In genomic region chr1:150508982-150509381, GRCh38 we compare ENCODE assay signal across 18 cellular contexts. TPM values are rescaled to one million over a fixed set of nuclear protein-coding genes. Genes with fewer than 3 reads are reported as not detected.
DNase-seq lines count a peak whose midpoint lies in the region; ATAC-seq and TF ChIP-seq lines count a peak whose summit lies in the region.
"Had no signal": no experiment of that assay in that cellular context is flagged by ENCODE, and none has a peak within 500 bp of the region (broad histone marks: within the 10 kb centered on the region; RNA-seq: fewer than 3 reads in every experiment).

No MANE protein-coding gene starts in this region.

- H3K4me3 ChIP-seq in BLaER1 treated with 17β-estradiol and CSF1 and Interleukin-3, amounts not matched to agents 10 nM and 100 nM: peak overlapping the region; percentile 41 to 72 (median 58); a peak in 19 of 20 replicates
- H3K4me3 ChIP-seq in left ventricle myocardium inferior (peak overlapping the region; percentile 59), skeletal muscle tissue (ENCODE audit: low read length in 3 of 3) (peak overlapping the region in 2 of 3 donors; percentile 20 to 35)

- H3K36me3 ChIP-seq in BLaER1 treated with 17β-estradiol and CSF1 and Interleukin-3, amounts not matched to agents 10 nM and 100 nM: peaks cover 42 to 73% (median 54%) of the 10 kb centered on the region in 11 experiments
- H3K36me3 ChIP-seq in left ventricle myocardium inferior: peaks cover 44% of the 10 kb centered on the region
- peaks cover 39 to 52% (median 49%) of the 10 kb centered on the region in 3 donors for H3K36me3 ChIP-seq in skeletal muscle tissue (ENCODE audit: control insufficient read depth in 3 of 3, insufficient read depth in 3 of 3, low read length in 3 of 3)

- peaks cover 0 to 30% (median 0%) of the 10 kb centered on the region in 11 experiments; a peak in 2 of 22 replicates for H4K20me1 ChIP-seq in BLaER1 treated with 17β-estradiol and CSF1 and Interleukin-3, amounts not matched to agents 10 nM and 100 nM

- peak overlapping the region; percentile 88 to 100 (median 97) for H3K4me2 ChIP-seq in BLaER1 treated with 17β-estradiol and CSF1 and Interleukin-3, amounts not matched to agents 10 nM and 100 nM

- peaks cover 67 to 80% (median 75%) of the 10 kb centered on the region in 10 experiments for H3K4me1 ChIP-seq in BLaER1 treated with 17β-estradiol and CSF1 and Interleukin-3, amounts not matched to agents 10 nM and 100 nM
- H3K4me1 ChIP-seq in left ventricle myocardium inferior (peaks cover 27% of the 10 kb centered on the region), skeletal muscle tissue (ENCODE audit: control insufficient read depth in 3 of 3, insufficient read depth in 3 of 3, low read length in 3 of 3) (peaks cover 3 to 14% (median 13%) of the 10 kb centered on the region in 3 donors)
- H3K4me1 ChIP-seq: parathyroid adenoma had no signal

- no peak for ATAC-seq in activated T-cell treated with anti-CD3 and anti-CD28 coated beads, Interleukin-2, amount 50 U/mL, for 72 hours (replicated peaks in 1 of 2)
- ATAC-seq in GM19455 (IDR thresholded peaks at IDR 0.05; ENCODE audit: unreplicated experiment) (no peak), GM21447 (IDR thresholded peaks at IDR 0.05; ENCODE audit: unreplicated experiment) (no peak)

- no peak for TF ChIP-seq CTCF in left ventricle myocardium inferior (IDR thresholded peaks at IDR 0.05; ENCODE audit: borderline replicate concordance)

- no peaks in the 10 kb centered on the region for H3K27me3 ChIP-seq in BLaER1 treated with 17β-estradiol and CSF1 and Interleukin-3, amounts not matched to agents 10 nM and 100 nM
- H3K27me3 ChIP-seq in left ventricle myocardium inferior (ENCODE audit: low read depth): no peaks in the 10 kb centered on the region
- no peaks in the 10 kb centered on the region for H3K27me3 ChIP-seq in skeletal muscle tissue (ENCODE audit: control insufficient read depth in 3 of 3, insufficient read depth in 3 of 3, low read length in 3 of 3)

- no peaks in the 10 kb centered on the region for H3K4me1 Mint-ChIP-seq in activated T-cell treated with anti-CD3 and anti-CD28 coated beads, Interleukin-2, amount 50 U/mL, for 72 hours (ENCODE audit: low read depth)

- DNase-seq in UCSD-AML1 (lab: John Stamatoyannopoulos, UW; ENCODE audit: unreplicated experiment): peak; percentile 32
- no peak for DNase-seq in left ventricle myocardium inferior
- DNase-seq in NCI-H1417 treated with DMSO at 0.1 percent for 48 hours (lab: John Stamatoyannopoulos, UW): no peak
- no peak for DNase-seq in activated T-cell treated with anti-CD3 and anti-CD28 coated beads, Interleukin-2, amount 50 U/mL, for 72 hours
- DNase-seq: activated CD4-positive, alpha-beta memory T cell treated with anti-CD3 and anti-CD28 coated beads, Interleukin-2, amount 10 ng/mL, durations not matched to agents 7 days and 5 days; activated gamma-delta T cell; CD4-positive, alpha-beta memory T cell; NCI-H1436; PC-3; T-helper 2 cell had no signal

- intact Hi-C loops in left ventricle myocardium inferior (cut with micrococcal nuclease): no loop called here

- no peaks in the 10 kb centered on the region for H3K9me3 ChIP-seq in BLaER1 treated with 17β-estradiol and CSF1 and Interleukin-3, amounts not matched to agents 10 nM and 100 nM (replicated peaks in 1 of 11)
- H3K9me3 ChIP-seq in left ventricle myocardium inferior (replicated peaks) (no peaks in the 10 kb centered on the region), skeletal muscle tissue (ENCODE audit: control insufficient read depth in 3 of 3, low read length in 3 of 3) (no peaks in the 10 kb centered on the region)

- no peaks in the 10 kb centered on the region for H3K9me3 Mint-ChIP-seq in activated T-cell treated with anti-CD3 and anti-CD28 coated beads, Interleukin-2, amount 50 U/mL, for 72 hours
- H3K9me3 Mint-ChIP-seq: activated CD4-positive, alpha-beta memory T cell treated with anti-CD3 and anti-CD28 coated beads, Interleukin-2, amount 10 ng/mL, durations not matched to agents 7 days and 5 days; CD4-positive, alpha-beta memory T cell had no signal

- H3K36me3 Mint-ChIP-seq in activated T-cell treated with anti-CD3 and anti-CD28 coated beads, Interleukin-2, amount 50 U/mL, for 72 hours (ENCODE audit: insufficient read depth in 2 of 2): peaks cover 2 to 10% of the 10 kb centered on the region in 2 donors

- no peak overlapping the region for H3K27ac Mint-ChIP-seq in activated T-cell treated with anti-CD3 and anti-CD28 coated beads, Interleukin-2, amount 50 U/mL, for 72 hours

- H3K4me3 Mint-ChIP-seq in activated T-cell treated with anti-CD3 and anti-CD28 coated beads, Interleukin-2, amount 50 U/mL, for 72 hours: no peak overlapping the region
- H3K4me3 Mint-ChIP-seq: activated CD4-positive, alpha-beta memory T cell treated with anti-CD3 and anti-CD28 coated beads, Interleukin-2, amount 10 ng/mL, durations not matched to agents 7 days and 5 days; CD4-positive, alpha-beta memory T cell had no signal

- H3K27me3 Mint-ChIP-seq in activated T-cell treated with anti-CD3 and anti-CD28 coated beads, Interleukin-2, amount 50 U/mL, for 72 hours (ENCODE audit: low read depth): no peaks in the 10 kb centered on the region
- H3K27me3 Mint-ChIP-seq: activated CD4-positive, alpha-beta memory T cell treated with anti-CD3 and anti-CD28 coated beads, Interleukin-2, amount 10 ng/mL, durations not matched to agents 7 days and 5 days; CD4-positive, alpha-beta memory T cell had no signal

- peak overlapping the region; percentile 66 to 80 (median 76) for H3K9ac ChIP-seq in BLaER1 treated with 17β-estradiol and CSF1 and Interleukin-3, amounts not matched to agents 10 nM and 100 nM
- peak overlapping the region; percentile 6 to 45 (median 36) for H3K9ac ChIP-seq in skeletal muscle tissue (ENCODE audit: low read depth in 1 of 3, low read length in 3 of 3)
- H3K9ac ChIP-seq: parathyroid adenoma had no signal

- H3K27ac ChIP-seq in BLaER1 treated with 17β-estradiol and CSF1 and Interleukin-3, amounts not matched to agents 10 nM and 100 nM: peak overlapping the region; percentile 58 to 84 (median 76); a peak in 21 of 22 replicates
- peak overlapping the region; percentile 86 for H3K27ac ChIP-seq in left ventricle myocardium inferior (replicated peaks)
- no peak overlapping the region for H3K27ac ChIP-seq in skeletal muscle tissue (ENCODE audit: low read depth, low read length)
- H3K27ac ChIP-seq: parathyroid adenoma had no signal

RNA-seq across cellular contexts. Expression of gene ECM1, which starts 1.1 kb away (rescaled TPM):
- total RNA-seq in left ventricle myocardium inferior (20.1 TPM), skeletal muscle tissue (0.52 TPM)
- 1 to 10 TPM; 1.3 to 1.5 TPM for total RNA-seq in activated T-cell treated with anti-CD3 and anti-CD28 coated beads, Interleukin-2, amount 50 U/mL, for 72 hours

RNA-seq across cellular contexts. Expression of gene FALEC, which starts 6.6 kb away (rescaled TPM):
- total RNA-seq in left ventricle myocardium inferior (0.44 TPM), skeletal muscle tissue (not detected)
- total RNA-seq in activated T-cell treated with anti-CD3 and anti-CD28 coated beads, Interleukin-2, amount 50 U/mL, for 72 hours: under 1 TPM in 1 of 2 donors, not detected in 1; 0.79 TPM
- total RNA-seq: activated CD4-positive, alpha-beta memory T cell treated with anti-CD3 and anti-CD28 coated beads, Interleukin-2, amount 10 ng/mL, durations not matched to agents 7 days and 5 days; endothelial cell of umbilical vein; mesenteric fat pad; NCI-H460 had no signal

RNA-seq across cellular contexts. Expression of gene TARS2, which starts 21.8 kb away (rescaled TPM):
- total RNA-seq in left ventricle myocardium inferior: 32.2 TPM
- total RNA-seq in skeletal muscle tissue: 21.4 TPM
- total RNA-seq in activated T-cell treated with anti-CD3 and anti-CD28 coated beads, Interleukin-2, amount 50 U/mL, for 72 hours: 10 to 100 TPM; 49.8 to 66.4 TPM

RNA-seq across cellular contexts. Expression of gene ADAMTSL4, which starts 40.2 kb away (rescaled TPM):
- total RNA-seq in left ventricle myocardium inferior: 46.3 TPM
- total RNA-seq in skeletal muscle tissue: 12.0 TPM
- total RNA-seq in activated T-cell treated with anti-CD3 and anti-CD28 coated beads, Interleukin-2, amount 50 U/mL, for 72 hours: 1 to 10 TPM in 1 of 2 donors, under 1 TPM in 1; 0.86 to 2.6 TPM
